1 cellular context compared by ENCODE assay signal in genomic region chr1:17595602-17595925, GRCh38.
TF ChIP-seq lines count a peak whose summit lies in the region.

No MANE protein-coding gene starts in this region.

TF ChIP-seq in GM23338, 12 proteins besides CTCF, POLR2A, EP300 and RAD21 (continued from another document):
- TF ChIP-seq CREB1 (CRISPR knock-in tag; IDR thresholded peaks at IDR 0.05; ENCODE audit: low read depth) = no peak
- no peak for TF ChIP-seq ZNF331 (CRISPR knock-in tag; IDR thresholded peaks at IDR 0.05; ENCODE audit: low read depth)
- TF ChIP-seq ETS1 (IDR thresholded peaks at IDR 0.05) = no peak
- TF ChIP-seq EZH2 (IDR thresholded peaks at IDR 0.05; ENCODE audit: low read depth, unreplicated experiment) = no peak
- TF ChIP-seq NANOG (IDR thresholded peaks at IDR 0.05; ENCODE audit: borderline replicate concordance) = no peak
- TF ChIP-seq ZNF462 (CRISPR knock-in tag; IDR thresholded peaks at IDR 0.05) = no peak
